23 cellular contexts compared by ENCODE assay signal in the genomic region with DNA sequence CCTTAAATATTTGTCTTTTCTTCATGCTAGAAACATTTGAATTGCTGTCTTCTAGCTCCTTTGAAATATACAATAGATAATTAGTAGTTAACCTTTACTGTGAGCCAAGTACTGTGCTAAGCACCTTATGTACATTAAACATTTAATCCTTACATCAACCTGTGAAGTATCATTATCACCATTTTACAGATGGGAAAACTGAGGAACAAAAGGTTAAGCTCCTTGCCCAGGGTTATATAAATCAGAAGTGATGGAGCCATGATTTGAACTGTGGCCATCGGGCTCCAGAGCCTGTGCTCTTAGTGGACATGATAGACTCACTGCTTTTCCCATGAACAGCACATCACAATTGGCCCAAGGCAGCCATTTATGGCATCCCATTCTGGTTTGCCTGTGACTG.
"Had no signal": no experiment of that assay in that cellular context is flagged by ENCODE, and none has a peak within 500 bp of the region (broad histone marks: within the 10 kb centered on the region; RNA-seq: fewer than 3 reads in every experiment).

No MANE protein-coding gene starts in this region.

- H3K4me1 ChIP-seq: neural progenitor cell, parathyroid adenoma, thyroid gland, upper lobe of left lung, vagina had no signal

- DNase-seq: naive thymus-derived CD4-positive, alpha-beta T cell; natural killer cell; occipital lobe; ovary; psoas muscle; sigmoid colon; small intestine; stimulated activated CD4-positive, alpha-beta T cell treated with anti-CD3 and anti-CD28 coated beads, Interleukin-15, amount 100 ng/mL, for 24 hours; stimulated activated CD4-positive, alpha-beta T cell treated with anti-CD3 and anti-CD28 coated beads, Interleukin-2, amount 100 ng/mL, for 24 hours; stimulated activated CD4-positive, alpha-beta T cell treated with anti-CD3 and anti-CD28 coated beads, Interleukin-2, amount 100 ng/mL, for 48 hours; stimulated activated CD4-positive, alpha-beta T cell treated with anti-CD3 and anti-CD28 coated beads, Interleukin-4, amount 100 ng/mL, for 24 hours; stimulated activated naive B cell treated with anti-CD40 and anti-IgM and Interleukin-4, amounts not matched to agents 10 μg/mL and 1 μg/mL and 100 μg/mL, for 72 hours; stimulated activated naive CD4-positive, alpha-beta T cell treated with Interleukin-2 at 50 U/mL for 16 hours; stomach; thyroid gland; trophoblast cell; upper lobe of left lung had no signal

- H3K27me3 ChIP-seq: neural progenitor cell, ovary, sigmoid colon, stomach, thyroid gland, tibial nerve, upper lobe of left lung, vagina had no signal

- H3K4me3 ChIP-seq: neural progenitor cell, ovary, psoas muscle, sigmoid colon, stomach, thoracic aorta, thyroid gland, tibial nerve, upper lobe of left lung, vagina had no signal

- ATAC-seq: naive thymus-derived CD4-positive, alpha-beta T cell; psoas muscle; stimulated activated effector memory CD8-positive, alpha-beta T cell treated with anti-CD3 and anti-CD28 coated beads, Interleukin-12 subunit alpha, Interleukin-12 subunit beta, amount 100 ng/mL, for 72 hours; stimulated activated naive B cell treated with anti-CD40 and anti-IgM and Interleukin-4, amounts not matched to agents 10 μg/mL and 1 μg/mL and 100 μg/mL, for 72 hours had no signal

- H3K27ac ChIP-seq: neural progenitor cell, parathyroid adenoma, psoas muscle, sigmoid colon, stomach, thyroid gland, tibial nerve, upper lobe of left lung, vagina had no signal

- H3K9me3 ChIP-seq: ovary, psoas muscle, sigmoid colon, stomach, thoracic aorta, thyroid gland, tibial nerve, upper lobe of left lung, vagina had no signal

- H3K36me3 ChIP-seq: neural progenitor cell, ovary, sigmoid colon, stomach, thoracic aorta, thyroid gland, tibial nerve, upper lobe of left lung, vagina had no signal
